8 cellular contexts compared by ENCODE assay signal in genomic region chr12:122583294-122583693, GRCh38. TPM values are rescaled to one million over a fixed set of nuclear protein-coding genes. Genes with fewer than 3 reads are reported as not detected.
DNase-seq lines count a peak whose midpoint lies in the region; ATAC-seq and TF ChIP-seq lines count a peak whose summit lies in the region.
"Not testable (repeated sequence)": the region's sequence is repeated elsewhere in the genome, so short reads cannot be mapped to it uniquely, and the experiment has no call there.

No MANE protein-coding gene starts in this region.

- not testable (repeated sequence) for H3K27me3 Mint-ChIP-seq in activated CD4-positive, alpha-beta memory T cell treated with anti-CD3 and anti-CD28 coated beads for 36 hours; activated naive CD4-positive, alpha-beta T cell treated with anti-CD3 and anti-CD28 coated beads, Interleukin-2, amount 10 ng/mL, durations not matched to agents 7 days and 5 days

- peaks cover 50% of the 10 kb centered on the region for H3K36me3 Mint-ChIP-seq in activated CD4-positive, alpha-beta memory T cell treated with anti-CD3 and anti-CD28 coated beads for 36 hours
- H3K36me3 Mint-ChIP-seq in activated naive CD4-positive, alpha-beta T cell treated with anti-CD3 and anti-CD28 coated beads, Interleukin-2, amount 10 ng/mL, durations not matched to agents 7 days and 5 days: peaks cover 46% of the 10 kb centered on the region
- H3K36me3 Mint-ChIP-seq in stimulated activated effector memory CD8-positive, alpha-beta T cell treated with anti-CD3 and anti-CD28 coated beads, Interleukin-12 subunit alpha, Interleukin-12 subunit beta, amount 100 ng/mL, for 72 hours: peaks cover 99% of the 10 kb centered on the region

- not testable (repeated sequence) for H3K4me3 ChIP-seq in epithelial cell of esophagus (ENCODE audit: low read length)

- ATAC-seq in stimulated activated effector memory CD8-positive, alpha-beta T cell treated with anti-CD3 and anti-CD28 coated beads, Interleukin-12 subunit alpha, Interleukin-12 subunit beta, amount 100 ng/mL, for 72 hours: peak; percentile 61

- not testable (repeated sequence) for H3K9me3 Mint-ChIP-seq in activated CD4-positive, alpha-beta memory T cell treated with anti-CD3 and anti-CD28 coated beads for 36 hours; activated naive CD4-positive, alpha-beta T cell treated with anti-CD3 and anti-CD28 coated beads, Interleukin-2, amount 10 ng/mL, durations not matched to agents 7 days and 5 days; stimulated activated effector memory CD8-positive, alpha-beta T cell treated with anti-CD3 and anti-CD28 coated beads, Interleukin-12 subunit alpha, Interleukin-12 subunit beta, amount 100 ng/mL, for 72 hours

- TF ChIP-seq CTCF in RWPE1 (conservative IDR thresholded peaks at IDR 0.05; ENCODE audit: low read depth); epithelial cell of esophagus (IDR thresholded peaks at IDR 0.05; ENCODE audit: insufficient read depth, low read depth, low read length, missing control alignments): not testable (repeated sequence)

- peak; percentile 8 for DNase-seq in ELR (ENCODE audit: low read depth)
- peak; percentile 10 for DNase-seq in LHCN-M2 (ENCODE audit: low read depth)
- DNase-seq in RWPE1 (ENCODE audit: low spot score); activated naive CD4-positive, alpha-beta T cell treated with anti-CD3 and anti-CD28 coated beads, Interleukin-2, amount 10 ng/mL, durations not matched to agents 7 days and 5 days; stimulated activated effector memory CD8-positive, alpha-beta T cell treated with anti-CD3 and anti-CD28 coated beads, Interleukin-12 subunit alpha, Interleukin-12 subunit beta, amount 100 ng/mL, for 72 hours (ENCODE audit: low spot score in 2 of 2): not testable (repeated sequence)
- DNase-seq in activated CD4-positive, alpha-beta memory T cell treated with anti-CD3 and anti-CD28 coated beads for 36 hours: peak; percentile 38
- DNase-seq in epithelial cell of esophagus (ENCODE audit: low read depth): peak; percentile 50
- peak; percentile 13 for DNase-seq in iris pigment epithelial cell (ENCODE audit: low read depth)

- intact Hi-C loops in activated CD4-positive, alpha-beta memory T cell treated with anti-CD3 and anti-CD28 coated beads for 36 hours (cut with micrococcal nuclease): loop anchor here (5.0 kb wide), 1 partner anchor 169 kb away; the partner anchor contains the start of gene DENR

- not testable (repeated sequence) for H3K27ac Mint-ChIP-seq in activated CD4-positive, alpha-beta memory T cell treated with anti-CD3 and anti-CD28 coated beads for 36 hours
- H3K27ac Mint-ChIP-seq in activated naive CD4-positive, alpha-beta T cell treated with anti-CD3 and anti-CD28 coated beads, Interleukin-2, amount 10 ng/mL, durations not matched to agents 7 days and 5 days: peak overlapping the region; percentile 55
- peak overlapping the region; percentile 63 for H3K27ac Mint-ChIP-seq in stimulated activated effector memory CD8-positive, alpha-beta T cell treated with anti-CD3 and anti-CD28 coated beads, Interleukin-12 subunit alpha, Interleukin-12 subunit beta, amount 100 ng/mL, for 72 hours

- H3K4me3 Mint-ChIP-seq in activated CD4-positive, alpha-beta memory T cell treated with anti-CD3 and anti-CD28 coated beads for 36 hours; activated naive CD4-positive, alpha-beta T cell treated with anti-CD3 and anti-CD28 coated beads, Interleukin-2, amount 10 ng/mL, durations not matched to agents 7 days and 5 days; stimulated activated effector memory CD8-positive, alpha-beta T cell treated with anti-CD3 and anti-CD28 coated beads, Interleukin-12 subunit alpha, Interleukin-12 subunit beta, amount 100 ng/mL, for 72 hours: not testable (repeated sequence)

- not testable (repeated sequence) for H3K4me1 Mint-ChIP-seq in activated CD4-positive, alpha-beta memory T cell treated with anti-CD3 and anti-CD28 coated beads for 36 hours (ENCODE audit: low read depth); activated naive CD4-positive, alpha-beta T cell treated with anti-CD3 and anti-CD28 coated beads, Interleukin-2, amount 10 ng/mL, durations not matched to agents 7 days and 5 days; stimulated activated effector memory CD8-positive, alpha-beta T cell treated with anti-CD3 and anti-CD28 coated beads, Interleukin-12 subunit alpha, Interleukin-12 subunit beta, amount 100 ng/mL, for 72 hours

- POLR2A ChIA-PET in RWPE1 (lab: Yijun Ruan, JAX; ENCODE audit: low non-redundant PET): not testable (repeated sequence)
- POLR2A ChIA-PET in activated CD4-positive, alpha-beta memory T cell treated with anti-CD3 and anti-CD28 coated beads for 36 hours (lab: Charles Lee): interaction anchor here (0.6 kb wide), 1 partner anchor 40 kb away, joined by 3 read pairs; no protein-coding TSS in a partner anchor

- H3K27ac ChIP-seq in RWPE1: peak overlapping the region; percentile 24

- CTCF ChIA-PET in RWPE1 (lab: Yijun Ruan, JAX); activated CD4-positive, alpha-beta memory T cell treated with anti-CD3 and anti-CD28 coated beads for 36 hours (lab: Charles Lee): not testable (repeated sequence)
- CTCF ChIA-PET in activated naive CD4-positive, alpha-beta T cell treated with anti-CD3 and anti-CD28 coated beads, Interleukin-2, amount 10 ng/mL, durations not matched to agents 7 days and 5 days (lab: Charles Lee): interaction anchor here (1.0 kb wide), 1 partner anchor 9 kb away, joined by 3 read pairs; no protein-coding TSS in a partner anchor

RNA-seq across cellular contexts. Expression of gene KNTC1, which starts 56.2 kb away (rescaled TPM):
- total RNA-seq in LHCN-M2 (2014; rRNA removed): 39.7 and 41.7 TPM in 2 replicates
- 5.2 TPM for polyA plus RNA-seq in LHCN-M2 (2012)
- 100 to 1,000 TPM; 136 to 147 TPM for total RNA-seq in activated CD4-positive, alpha-beta memory T cell treated with anti-CD3 and anti-CD28 coated beads for 36 hours

RNA-seq across cellular contexts. Expression of gene RSRC2, which starts 56.6 kb away (rescaled TPM):
- 50.9 and 52.0 TPM in 2 replicates for total RNA-seq in LHCN-M2 (2014; rRNA removed)
- 24.6 TPM for polyA plus RNA-seq in LHCN-M2 (2012)
- 100 to 1,000 TPM; 106 to 115 TPM for total RNA-seq in activated CD4-positive, alpha-beta memory T cell treated with anti-CD3 and anti-CD28 coated beads for 36 hours
